Comparison of ENCODE assay signal across 15 cellular contexts in genomic region chr2:214076527-214076926, GRCh38.
DNase-seq lines count a peak whose midpoint lies in the region; ATAC-seq and TF ChIP-seq lines count a peak whose summit lies in the region.
"Had no signal": no experiment of that assay in that cellular context is flagged by ENCODE, and none has a peak within 500 bp of the region (broad histone marks: within the 10 kb centered on the region; RNA-seq: fewer than 3 reads in every experiment).

No MANE protein-coding gene starts in this region.

- TF ChIP-seq CTCF in AG10803 (conservative IDR thresholded peaks at IDR 0.05; ENCODE audit: low read length): no peak

- H3K4me3 ChIP-seq in AG10803 (ENCODE audit: low read length): no peak overlapping the region
- H3K4me3 ChIP-seq: testis had no signal

- peak; percentile 55 for DNase-seq in AG10803 (ENCODE audit: low read depth)
- peak; percentile 32 for DNase-seq in fibroblast of gingiva (ENCODE audit: low read depth)
- DNase-seq in stimulated activated CD4-positive, alpha-beta T cell treated with anti-CD3 and anti-CD28 coated beads, Interleukin-2, amount 100 ng/mL, for 48 hours: no peak
- no peak for DNase-seq in stimulated activated CD4-positive, alpha-beta T cell treated with anti-CD3 and anti-CD28 coated beads, Interleukin-4, amount 100 ng/mL, for 4 hours
- DNase-seq in T-helper 2 cell: no peak
- DNase-seq: activated CD4-positive, alpha-beta T cell treated with anti-CD3 and anti-CD28 coated beads for 4 hours; immature natural killer cell; KG1; NCI-H1436; NCI-H226; SHP77; testis had no signal

- ATAC-seq in GM19324 (IDR thresholded peaks at IDR 0.05; ENCODE audit: low FRiP score, unreplicated experiment) (peak; percentile 64), HG03139 (IDR thresholded peaks at IDR 0.05; ENCODE audit: unreplicated experiment) (peak; percentile 67), HG03095 (IDR thresholded peaks at IDR 0.05; ENCODE audit: unreplicated experiment) (no peak)

Comparison
In these comparisons a context has a peak if more than half of its experiments do, and no peak if none do; other contexts are left out.
1. DNase-seq: peak in AG10803 (single experiment) and fibroblast of gingiva (single experiment); none in stimulated activated CD4-positive, alpha-beta T cell treated with anti-CD3 and anti-CD28 coated beads, Interleukin-2, amount 100 ng/mL, for 48 hours (0 of 2), stimulated activated CD4-positive, alpha-beta T cell treated with anti-CD3 and anti-CD28 coated beads, Interleukin-4, amount 100 ng/mL, for 4 hours (0 of 2) and T-helper 2 cell (0 of 5).